Comparison of ENCODE assay signal across 8 cellular contexts in the genomic region with DNA sequence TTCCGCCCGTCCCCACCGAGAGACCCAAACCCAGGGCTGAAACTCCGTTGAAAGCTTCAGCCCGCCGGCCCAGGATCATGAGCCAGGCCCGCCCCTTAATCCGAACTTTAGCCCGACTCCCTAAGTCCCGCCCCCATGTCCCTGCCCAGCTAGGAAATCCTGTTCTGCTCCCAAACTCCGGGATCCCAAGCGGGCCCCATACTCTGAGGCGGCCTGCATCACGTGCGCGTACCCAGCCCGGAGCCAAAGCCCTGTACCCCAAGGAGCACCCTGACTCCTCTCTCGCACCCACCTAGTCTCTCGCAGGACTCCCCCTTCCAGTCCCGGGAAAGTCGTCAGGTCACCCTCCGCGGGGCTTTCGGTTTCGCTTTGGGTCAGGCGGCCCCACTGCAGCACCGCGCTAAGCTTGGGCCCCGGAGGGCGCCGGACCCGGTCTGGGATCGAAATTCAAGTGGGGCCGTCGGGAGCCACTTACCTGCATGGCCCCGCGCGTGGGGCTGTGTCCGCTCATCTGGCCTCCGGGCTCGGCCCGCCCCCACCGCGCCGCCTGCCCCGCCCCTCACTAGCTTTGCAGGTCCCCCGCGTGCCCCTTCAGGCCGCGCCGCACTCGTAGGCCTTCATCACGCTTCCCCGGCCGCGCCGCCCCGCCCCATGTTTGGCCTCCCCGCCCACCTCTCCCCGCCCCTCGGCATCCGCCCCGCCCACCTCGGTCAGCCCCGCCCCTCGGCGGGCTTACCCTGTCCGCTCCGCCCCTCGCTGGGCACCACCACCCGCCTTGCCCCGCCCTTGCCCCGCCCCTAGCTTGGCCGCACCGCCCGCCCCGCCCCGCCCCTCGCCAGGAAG. TPM values are rescaled to one million over a fixed set of nuclear protein-coding genes. Genes with fewer than 3 reads are reported as not detected.
DNase-seq lines count a peak whose midpoint lies in the region; ATAC-seq and TF ChIP-seq lines count a peak whose summit lies in the region.

Gene DNPEP, minus strand, starts transcription at position 629 of the 843 bp plus-strand sequence. Its CDS starts 118 bp downstream, at position 511.

- peak within 1 kb of the TSS; percentile 77 for H2AFZ ChIP-seq in neural cell (ENCODE audit: low read depth, low read length)

- peak; percentile 61 for ATAC-seq in GM21529 (IDR thresholded peaks at IDR 0.05; ENCODE audit: unreplicated experiment)
- ATAC-seq in RWPE2 (ENCODE audit: low read depth): peak; percentile 69

- no peaks in the 10 kb centered on the region for H3K9me2 ChIP-seq in neural cell (ENCODE audit: insufficient read depth, low read length)

- intact Hi-C loops in stomach (cut with DNase I; ENCODE audit: low total_unique reads): no loop called here

- no peak for TF ChIP-seq POLR2A in stomach (IDR thresholded peaks at IDR 0.05)

- H3K4me3 ChIP-seq in RWPE2 (ENCODE audit: severe bottlenecking) (peak within 1 kb of the TSS; percentile 76), fibroblast of the aortic adventitia (ENCODE audit: low read depth, low read length) (peak within 1 kb of the TSS; percentile 84), neural cell (ENCODE audit: low read length) (peak within 1 kb of the TSS; percentile 77), stomach (peak within 1 kb of the TSS; percentile 72 to 88 (median 86))

- H3K4me2 ChIP-seq in neural cell (ENCODE audit: low read length): peak within 1 kb of the TSS; percentile 58

- peak within 1 kb of the TSS; percentile 59 for H3K9ac ChIP-seq in neural cell (ENCODE audit: low read length)

- peaks cover 20% of the 10 kb centered on the region for H3K36me3 ChIP-seq in RWPE2 (ENCODE audit: low read depth)
- no peaks in the 10 kb centered on the region for H3K36me3 ChIP-seq in neural cell (ENCODE audit: insufficient read depth, low read length)
- H3K36me3 ChIP-seq in stomach: peaks cover 33 to 41% (median 40%) of the 10 kb centered on the region in 4 donors

- H3K79me2 ChIP-seq in neural cell (replicated peaks; ENCODE audit: insufficient read depth, low read length): no peaks in the 10 kb centered on the region

- H3F3A ChIP-seq in neural cell (ENCODE audit: insufficient read depth, low read length, poor library complexity, severe bottlenecking): peaks cover 4% of the 10 kb centered on the region

- no peaks in the 10 kb centered on the region for H3K9me3 ChIP-seq in RWPE2 (ENCODE audit: severe bottlenecking)
- no peaks in the 10 kb centered on the region for H3K9me3 ChIP-seq in neural cell (ENCODE audit: low read length)
- no peaks in the 10 kb centered on the region for H3K9me3 ChIP-seq in stomach

- no peaks in the 10 kb centered on the region for H3K4me1 ChIP-seq in RWPE2 (ENCODE audit: insufficient read depth, poor library complexity, severe bottlenecking)
- H3K4me1 ChIP-seq in stomach: peaks cover 13 to 31% (median 23%) of the 10 kb centered on the region in 4 donors

- H4K20me1 ChIP-seq in neural cell (ENCODE audit: insufficient read depth): no peaks in the 10 kb centered on the region

- WGBS in stomach, 5 donors: 0 to 2% (median 1%) methylated on average over 17 to 77 of the region's 79 CpGs

- H3K27me3 ChIP-seq in RWPE2 (ENCODE audit: insufficient read depth, poor library complexity, severe bottlenecking): peaks cover 3% of the 10 kb centered on the region
- no peaks in the 10 kb centered on the region for H3K27me3 ChIP-seq in neural cell (ENCODE audit: insufficient read depth, low read depth, low read length)
- H3K27me3 ChIP-seq in stomach: no peaks in the 10 kb centered on the region

- H3K27ac ChIP-seq in RWPE2 (ENCODE audit: poor library complexity, severe bottlenecking): peak within 1 kb of the TSS; percentile 68
- peak within 1 kb of the TSS; percentile 51 for H3K27ac ChIP-seq in neural cell (ENCODE audit: low read length)
- peak within 1 kb of the TSS; percentile 95 to 98 (median 96) for H3K27ac ChIP-seq in stomach

- TF ChIP-seq CTCF in RWPE2 (IDR thresholded peaks at IDR 0.05; ENCODE audit: poor library complexity, severe bottlenecking) (no peak), fibroblast of the aortic adventitia (IDR thresholded peaks at IDR 0.05; ENCODE audit: insufficient read depth, low read length) (no peak), neural cell (IDR thresholded peaks at IDR 0.05; ENCODE audit: poor library complexity, severe bottlenecking) (no peak), stomach (IDR thresholded peaks at IDR 0.05) (no peak)

- DNase-seq in Daoy (ENCODE audit: low read depth) (peak; percentile 91), HuH-7.5 (ENCODE audit: low spot score) (peak; percentile 69), RWPE2 (ENCODE audit: low spot score) (peak; percentile 87), activated gamma-delta T cell (lab: John Stamatoyannopoulos, UW) (peak; percentile 99), fibroblast of the aortic adventitia (ENCODE audit: low read depth) (peak; percentile 73), stomach (peak; percentile 95)

- TF ChIP-seq RAD21 in neural cell (conservative IDR thresholded peaks at IDR 0.05): no peak

- TF ChIP-seq EP300 in neural cell (conservative IDR thresholded peaks at IDR 0.05; ENCODE audit: poor library complexity, severe bottlenecking): no peak
- no peak for TF ChIP-seq EP300 in stomach (IDR thresholded peaks at IDR 0.05)

TF ChIP-seq in neural cell, 6 proteins besides CTCF, POLR2A, EP300 and RAD21:
- peak; percentile 40 for TF ChIP-seq MXI1 (conservative IDR thresholded peaks at IDR 0.05; ENCODE audit: poor library complexity, severe bottlenecking)
- TF ChIP-seq EZH2 (IDR thresholded peaks at IDR 0.05; ENCODE audit: borderline replicate concordance, insufficient read depth, low read length, poor library complexity, severe bottlenecking): no peak
- peak; percentile 26 for TF ChIP-seq SMC3 (conservative IDR thresholded peaks at IDR 0.05; ENCODE audit: poor library complexity)
- TF ChIP-seq TAF1 (IDR thresholded peaks at IDR 0.05; ENCODE audit: low read depth): no peak
- no peak for TF ChIP-seq POLR2AphosphoS5 (IDR thresholded peaks at IDR 0.05)
- no peak for TF ChIP-seq REST (IDR thresholded peaks at IDR 0.05; ENCODE audit: borderline replicate concordance)

RNA-seq across cellular contexts. Expression of gene DNPEP, which starts in this region (rescaled TPM):
- 72.1 and 94.6 TPM in 2 replicates for total RNA-seq in Daoy (2014; rRNA removed; shearing (Covaris generic))
- total RNA-seq in fibroblast of the aortic adventitia (ENCODE audit: low replicate concordance): 33.2 and 55.0 TPM in 2 replicates
- polyA plus RNA-seq in neural cell: 11.9 and 16.7 TPM in 2 replicates
- polyA minus RNA-seq in neural cell: 8.2 and 9.7 TPM in 2 replicates
- 100 to 1,000 TPM in 1 of 5 donors, 10 to 100 TPM in 4; 32.7 to 147 (median 46.4) TPM for total RNA-seq in stomach
- polyA plus RNA-seq in stomach: 100 to 1,000 TPM in 2 of 3 donors, 10 to 100 TPM in 1; 69.2 to 114 (median 105) TPM

Comparison
In these comparisons a context has a peak if more than half of its experiments do, and no peak if none do; other contexts are left out.
1. Peak in every context shown above with its lines: DNase-seq, ATAC-seq, H3K4me3 ChIP-seq and H3K27ac ChIP-seq.